8 cellular contexts compared by ENCODE assay signal in the genomic region with DNA sequence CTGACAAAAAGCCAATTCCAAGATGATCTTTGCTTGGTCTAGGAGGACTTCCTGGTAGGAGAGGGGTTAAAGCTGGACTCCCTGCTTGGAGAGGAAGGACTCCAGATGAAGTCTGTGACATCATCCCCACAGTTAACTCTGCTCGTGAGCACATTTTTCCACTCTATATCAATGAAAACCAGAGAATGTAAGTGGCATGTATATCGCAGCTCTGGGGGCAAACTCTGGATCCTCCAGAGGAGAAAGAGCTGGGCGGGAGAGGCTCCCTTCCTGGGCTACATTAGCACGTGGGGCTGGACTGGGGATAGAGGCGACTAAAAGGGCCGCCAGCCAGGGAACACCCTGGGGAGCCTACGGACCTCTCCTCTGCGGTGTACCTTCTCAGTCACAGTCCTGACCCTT. TPM values are rescaled to one million over a fixed set of nuclear protein-coding genes. Genes with fewer than 3 reads are reported as not detected.
A peak's percentile ranks its signal among the peaks of the same experiment; 100 is the strongest.
DNase-seq lines count a peak whose midpoint lies in the region; ATAC-seq and TF ChIP-seq lines count a peak whose summit lies in the region.

No MANE protein-coding gene starts in this region.

- H3K4me3 ChIP-seq in SU-DHL-6 (ENCODE audit: insufficient read depth, low read length, poor library complexity, severe bottlenecking) (no peak overlapping the region), foreskin fibroblast (ENCODE audit: low read depth in 1 of 2, low read length in 2 of 2) (peak overlapping the region; percentile 29 to 57), thoracic aorta (peak overlapping the region; percentile 63)

- no peak overlapping the region for H2AFZ ChIP-seq in SU-DHL-6 (ENCODE audit: low read depth, low read length, severe bottlenecking)

- peaks cover 84% of the 10 kb centered on the region for H3K4me1 Mint-ChIP-seq in HFFc6 (ENCODE audit: low read depth)

- no peak overlapping the region for H3K27ac ChIP-seq in SU-DHL-6 (ENCODE audit: low read depth, low read length)
- H3K27ac ChIP-seq in thoracic aorta, result peak overlapping the region; percentile 50 to 74

- H3K9me2 ChIP-seq in SU-DHL-6 (replicated peaks; ENCODE audit: insufficient read depth, low read length), result no peaks in the 10 kb centered on the region

- H3K27me3 ChIP-seq in SU-DHL-6 (ENCODE audit: low read length) (no peaks in the 10 kb centered on the region), thoracic aorta (replicated peaks; ENCODE audit: insufficient read depth) (no peaks in the 10 kb centered on the region)

- no peak for TF ChIP-seq POLR2A in GM18505 (IDR thresholded peaks at IDR 0.05; ENCODE audit: borderline replicate concordance, extremely low read depth, insufficient read depth, insufficient read length)

- no peak overlapping the region for H3K9ac ChIP-seq in SU-DHL-6 (ENCODE audit: low read length)

- no peaks in the 10 kb centered on the region for H3K36me3 ChIP-seq in SU-DHL-6 (ENCODE audit: low read length)
- H3K36me3 ChIP-seq in thoracic aorta, result no peaks in the 10 kb centered on the region

- TF ChIP-seq CTCF in HFFc6 (IDR thresholded peaks at IDR 0.05) (no peak), SU-DHL-6 (IDR thresholded peaks at IDR 0.05; ENCODE audit: insufficient read depth, low read length, poor library complexity, severe bottlenecking) (no peak), foreskin fibroblast (IDR thresholded peaks at IDR 0.05; ENCODE audit: low read depth, low read length) (no peak), thoracic aorta (IDR thresholded peaks at IDR 0.05) (no peak)

- peak overlapping the region; percentile 52 for H3K4me2 ChIP-seq in SU-DHL-6 (ENCODE audit: low read depth, low read length, poor library complexity, severe bottlenecking)

- H3K4me3 Mint-ChIP-seq in HFFc6, result peak overlapping the region; percentile 89

- no peaks in the 10 kb centered on the region for H3F3A ChIP-seq in SU-DHL-6 (ENCODE audit: insufficient read depth)

- H3K27ac Mint-ChIP-seq in HFFc6, result peak overlapping the region; percentile 98

- no peaks in the 10 kb centered on the region for H4K20me1 ChIP-seq in SU-DHL-6 (ENCODE audit: low read depth, low read length)

- H3K9me3 ChIP-seq in SU-DHL-6 (ENCODE audit: insufficient read depth, low read length) (no peaks in the 10 kb centered on the region), thoracic aorta (no peaks in the 10 kb centered on the region)

- DNase-seq in HFFc6, result no peak
- peak in 1 of 2 donors; percentile 73 for DNase-seq in foreskin fibroblast
- DNase-seq in thoracic aorta (ENCODE audit: low spot score), result no peak
- DNase-seq in NCI-H1417 treated with DMSO at 0.1 percent for 48 hours (lab: John Stamatoyannopoulos, UW), result no peak
- DNase-seq in T1000 (lab: John Stamatoyannopoulos, UW), result no peak

- peak; percentile 20 for ATAC-seq in GM18505 (IDR thresholded peaks at IDR 0.05; ENCODE audit: unreplicated experiment)
- ATAC-seq in thoracic aorta (ENCODE audit: insufficient number of reproducible peaks, low FRiP score, low read depth), result no peak
- ATAC-seq in esophagus mucosa, result no peak

- H3K9me3 Mint-ChIP-seq in HFFc6, result no peaks in the 10 kb centered on the region

- peaks cover 5% of the 10 kb centered on the region for H3K27me3 Mint-ChIP-seq in HFFc6 (ENCODE audit: insufficient read depth)

- H3K36me3 Mint-ChIP-seq in HFFc6 (ENCODE audit: low read depth), result peaks cover 12% of the 10 kb centered on the region

- H3K79me2 ChIP-seq in SU-DHL-6 (ENCODE audit: insufficient read depth, low read length), result no peaks in the 10 kb centered on the region

- H3K4me1 ChIP-seq in thoracic aorta (ENCODE audit: control insufficient read depth in 1 of 2, low read depth in 2 of 2), result peaks cover 19 to 70% of the 10 kb centered on the region in 2 donors

RNA-seq across cellular contexts. Expression of a gene that starts 34.1 kb away (rescaled TPM):
- total RNA-seq in HFFc6 (2021; fragmentation: NEBNext Ultra II Directional; extraction: Animal tissue kit (Norgen Biotek cat#: 25700)), result 10 to 100 TPM; 42.7 to 51.9 (median 48.0) TPM
- total RNA-seq in thoracic aorta (10 to 100 TPM; 38.3 to 53.9 TPM), esophagus mucosa (2.3 TPM)

RNA-seq across cellular contexts. Expression of a gene that starts 47.2 kb away (rescaled TPM):
- 10 to 100 TPM; 39.5 to 44.3 (median 41.7) TPM for total RNA-seq in HFFc6 (2021; fragmentation: NEBNext Ultra II Directional; extraction: Animal tissue kit (Norgen Biotek cat#: 25700))
- total RNA-seq in thoracic aorta (10 to 100 TPM; 44.1 to 46.6 TPM), esophagus mucosa (32.3 TPM)

RNA-seq across cellular contexts. Expression of a gene that starts 59.1 kb away (rescaled TPM):
- total RNA-seq in HFFc6 (2021; fragmentation: NEBNext Ultra II Directional; extraction: Animal tissue kit (Norgen Biotek cat#: 25700)), result 10 to 100 TPM; 65.9 to 81.6 (median 71.8) TPM
- total RNA-seq in thoracic aorta (10 to 100 TPM; 46.0 to 61.1 TPM), esophagus mucosa (29.1 TPM)

Comparison
In these comparisons a context has a peak if more than half of its experiments do, and no peak if none do; other contexts are left out.
1. RNA of a gene that starts 34.1 kb away (total RNA-seq): 38.3 to 53.9 TPM in thoracic aorta and 42.7 to 51.9 TPM in HFFc6; 2.3 TPM in esophagus mucosa (single experiment); every median in the first group is over 10 times any median in the second.